Comparison of ENCODE assay signal across 7 cellular contexts in the genomic region with DNA sequence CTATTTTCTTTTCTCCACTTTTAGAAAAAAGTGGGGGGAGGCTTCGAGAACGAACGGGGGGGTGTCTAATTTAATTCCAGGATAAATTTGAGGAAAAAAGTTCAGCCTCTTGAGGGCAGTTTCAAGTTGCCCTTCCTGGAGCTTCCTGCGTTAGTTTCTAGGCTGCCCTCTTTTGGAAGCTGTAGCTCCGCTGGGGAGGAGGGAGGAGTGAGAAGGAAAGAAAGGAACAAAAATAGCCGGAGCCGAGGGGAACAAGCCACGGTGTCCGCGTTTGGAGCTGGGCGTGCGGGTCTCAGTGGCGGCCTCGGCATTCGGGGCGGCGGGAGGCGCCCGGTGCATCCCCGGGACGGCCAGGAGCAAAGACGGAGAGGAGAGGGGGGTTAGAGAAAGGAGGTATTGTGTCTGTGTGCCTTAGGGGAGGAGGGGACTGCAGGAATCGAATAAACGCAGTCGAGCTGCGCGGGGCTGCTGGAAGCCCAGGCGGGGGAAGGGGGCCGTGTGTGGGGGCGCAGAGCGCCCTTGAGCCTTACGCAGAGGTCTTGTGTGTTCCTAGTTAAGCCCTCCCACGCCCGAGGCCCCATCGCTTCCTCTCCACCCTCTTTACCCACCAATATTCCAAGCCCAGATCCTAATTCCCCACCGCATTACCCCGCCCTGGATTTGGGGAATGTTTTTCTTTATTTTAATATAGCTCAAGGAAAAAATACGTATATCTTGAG. TPM values are rescaled to one million over a fixed set of nuclear protein-coding genes. Genes with fewer than 3 reads are reported as not detected.
DNase-seq lines count a peak whose midpoint lies in the region; ATAC-seq and TF ChIP-seq lines count a peak whose summit lies in the region.

No MANE protein-coding gene starts in this region.

- peaks cover 47% of the 10 kb centered on the region for H3K27me3 Mint-ChIP-seq in T-helper 17 cell

- H3K9me3 ChIP-seq in T-helper 17 cell (ENCODE audit: control insufficient read depth, low read length, poor library complexity, severe bottlenecking) (no peaks in the 10 kb centered on the region), transverse colon (no peaks in the 10 kb centered on the region)

- in situ Hi-C loops in transverse colon (cut with MboI; ENCODE audit: low pct_ligation_motif_present in 1 of 4, low pct_unique_long_range_greater_than_20kb in 1 of 4, low sequenced_read_pairs in 3 of 4) = no loop called here

- no peaks in the 10 kb centered on the region for H3K36me3 Mint-ChIP-seq in T-helper 17 cell (ENCODE audit: low read depth)

- TF ChIP-seq POLR2A in transverse colon (IDR thresholded peaks at IDR 0.05) = peak; percentile 91

- TF ChIP-seq CTCF in epithelial cell of esophagus (IDR thresholded peaks at IDR 0.05; ENCODE audit: insufficient read depth, low read depth, low read length, missing control alignments) (no peak), transverse colon (IDR thresholded peaks at IDR 0.05) (no peak)

- H3K36me3 ChIP-seq in transverse colon = no peaks in the 10 kb centered on the region

- H3K4me3 ChIP-seq in epithelial cell of esophagus (ENCODE audit: low read length) = peak overlapping the region; percentile 81
- H3K4me3 ChIP-seq in transverse colon = peak overlapping the region; percentile 76 to 99 (median 84)

- peak overlapping the region; percentile 88 for H3K4me3 Mint-ChIP-seq in T-helper 17 cell

- peaks cover 9 to 29% (median 26%) of the 10 kb centered on the region in 4 donors for H3K4me1 ChIP-seq in transverse colon

- TF ChIP-seq EP300 in transverse colon (IDR thresholded peaks at IDR 0.05; ENCODE audit: low read depth) = no peak

- 2% methylated on average over 35 to 38 of the region's 38 CpGs for WGBS in transverse colon (ENCODE audit: low coverage in 1 of 2), 2 donors

- intact Hi-C loops in transverse colon (cut with DNase I; ENCODE audit: low total_unique reads) = no loop called here

- H3K27ac ChIP-seq in transverse colon = peak overlapping the region; percentile 96 to 100 (median 98)

- peaks cover 27% of the 10 kb centered on the region for H3K4me1 Mint-ChIP-seq in T-helper 17 cell

- ATAC-seq in T-helper 17 cell (no peak), GM19023 (IDR thresholded peaks at IDR 0.05; ENCODE audit: unreplicated experiment) (no peak)

- peak overlapping the region; percentile 14 for H3K27ac Mint-ChIP-seq in T-helper 17 cell

- no peaks in the 10 kb centered on the region for H3K27me3 ChIP-seq in transverse colon

- DNase-seq in GM04504 (ENCODE audit: low read depth) (peak; percentile 62), NCI-H1417 treated with DMSO at 0.1 percent for 48 hours (lab: John Stamatoyannopoulos, UW) (peak; percentile 87), T-helper 17 cell (no peak), epithelial cell of esophagus (ENCODE audit: low read depth) (peak; percentile 83), midbrain (lab: John Stamatoyannopoulos, UW) (peak; percentile 88), transverse colon (peak; percentile 69)

RNA-seq across cellular contexts. Expression of gene TNRC18, which starts 2.0 kb away (rescaled TPM):
- 10 to 100 TPM; 54.5 to 67.6 TPM for total RNA-seq in T-helper 17 cell
- 100 to 1,000 TPM in 3 of 4 donors, 10 to 100 TPM in 1; 91.2 to 430 (median 175) TPM for total RNA-seq in transverse colon

Comparison
In these comparisons a context has a peak if more than half of its experiments do, and no peak if none do; other contexts are left out.
1. DNase-seq: peak in GM04504 (single experiment), NCI-H1417 treated with DMSO at 0.1 percent for 48 hours (single experiment), epithelial cell of esophagus (single experiment), midbrain (single experiment) and transverse colon (single experiment); none in T-helper 17 cell (0 of 3).